ENCODE assay signal across 13 cellular contexts in the genomic region with DNA sequence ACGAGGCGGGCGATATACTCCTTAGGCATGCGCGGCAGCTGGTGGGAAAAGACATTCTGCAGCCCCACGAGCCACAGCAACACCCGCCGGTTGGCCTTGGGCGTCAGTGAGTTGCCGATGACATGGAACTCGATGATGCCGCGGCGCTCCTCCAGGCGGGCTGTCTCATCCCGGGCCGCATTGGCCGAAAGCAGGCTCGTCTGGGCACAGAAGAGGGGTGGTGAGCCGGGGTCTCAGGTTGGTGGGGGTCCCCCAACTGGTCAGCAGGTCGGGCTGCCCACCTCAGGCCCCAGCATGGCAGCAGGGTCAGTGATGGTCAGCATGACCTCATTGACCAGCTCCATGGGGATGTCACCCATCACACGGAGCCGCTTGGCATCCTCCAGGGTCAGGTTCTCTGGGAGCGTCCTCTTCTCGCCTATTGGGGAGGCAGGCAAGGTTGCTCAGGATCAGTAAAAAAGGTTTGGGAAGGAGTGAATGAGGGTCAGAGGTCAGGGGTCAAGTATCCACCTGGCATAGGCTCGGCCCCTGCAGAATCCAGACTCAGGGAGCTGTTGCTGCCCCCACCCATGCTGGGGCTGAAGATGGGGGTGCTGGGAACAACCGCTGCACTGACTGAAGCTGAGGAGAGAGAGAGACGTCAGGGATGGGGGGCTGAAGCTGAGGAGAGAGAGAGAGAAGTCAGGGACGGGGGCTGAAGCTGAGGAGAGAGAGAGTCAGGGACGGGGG. TPM values are rescaled to one million over a fixed set of nuclear protein-coding genes. Genes with fewer than 3 reads are reported as not detected.
DNase-seq lines count a peak whose midpoint lies in the region; ATAC-seq, FAIRE-seq and TF ChIP-seq lines count a peak whose summit lies in the region.
"Had no signal": no experiment of that assay in that cellular context is flagged by ENCODE, and none has a peak within 500 bp of the region (broad histone marks: within the 10 kb centered on the region; RNA-seq: fewer than 3 reads in every experiment).

No MANE protein-coding gene starts in this region.

- H3K27ac Mint-ChIP-seq in activated CD4-positive, alpha-beta memory T cell treated with anti-CD3 and anti-CD28 coated beads, Interleukin-2, amount 10 ng/mL, durations not matched to agents 7 days and 5 days, result peak overlapping the region; percentile 61
- H3K27ac Mint-ChIP-seq in activated CD4-positive, alpha-beta memory T cell treated with anti-CD3 and anti-CD28 coated beads for 36 hours, result no peak overlapping the region
- H3K27ac Mint-ChIP-seq: H9 had no signal

- TF ChIP-seq CTCF in K562 (IDR thresholded peaks at IDR 0.05 in 2 of 3, conservative IDR thresholded peaks at IDR 0.05 in 1 of 3; ENCODE audit: insufficient read depth in 2 of 3, low read depth in 1 of 3, low read length in 3 of 3) (no peak), spleen (IDR thresholded peaks at IDR 0.05 in 8 of 11, conservative IDR thresholded peaks at IDR 0.05 in 3 of 11) (no peak)

- H3K36me3 ChIP-seq in H7 (replicated peaks; ENCODE audit: control insufficient read depth, insufficient read depth, low read length) (peaks cover 16% of the 10 kb centered on the region), K562 (ENCODE audit: control insufficient read depth, insufficient read depth, low read length) (peaks cover 65% of the 10 kb centered on the region; the same call in 2 of the 3 replicates), spleen (peaks cover 0 to 56% (median 14%) of the 10 kb centered on the region in 6 donors), HAP-1 (replicated peaks) (peaks cover 65% of the 10 kb centered on the region)

- peaks cover 17 to 55% of the 10 kb centered on the region in 2 experiments for H3K4me1 ChIP-seq in K562 (replicated peaks in 1 of 2; ENCODE audit: control insufficient read depth in 2 of 2, insufficient read depth in 2 of 2, low read length in 2 of 2)
- H3K4me1 ChIP-seq in spleen, result peaks cover 16 to 76% (median 54%) of the 10 kb centered on the region in 6 donors
- H3K4me1 ChIP-seq in HAP-1, result peaks cover 3% of the 10 kb centered on the region

- H2AFZ ChIP-seq in K562 (ENCODE audit: low read depth, low read length), result no peak overlapping the region

- H3K9ac ChIP-seq in K562 (ENCODE audit: insufficient read depth in 1 of 2, low read depth in 2 of 2, low read length in 2 of 2), result no peak overlapping the region

- no peaks in the 10 kb centered on the region for H3K27me3 ChIP-seq in H7 (ENCODE audit: control insufficient read depth, insufficient read depth, low read length)
- no peaks in the 10 kb centered on the region for H3K27me3 ChIP-seq in K562 (ENCODE audit: control insufficient read depth in 2 of 2, insufficient read depth in 2 of 2, low read length in 2 of 2)
- H3K27me3 ChIP-seq in spleen (replicated peaks in 1 of 7), result no peaks in the 10 kb centered on the region
- no peaks in the 10 kb centered on the region for H3K27me3 ChIP-seq in HAP-1 (ENCODE audit: low read depth)

- TF ChIP-seq RAD21 in K562 (CRISPR knock-in tag; conservative IDR thresholded peaks at IDR 0.05 in 1 of 2, IDR thresholded peaks at IDR 0.05 in 1 of 2), result no peak

- in situ Hi-C loops in K562 (cut with MboI) (loop anchor here (25.0 kb wide), 1 partner anchor 380 kb away; the partner anchor contains the start of gene HAP1), HAP-1 (cut with MboI; ENCODE audit: low sequenced_read_pairs) (loop anchor here (5.0 kb wide), 1 partner anchor 155 kb away; no protein-coding TSS in a partner anchor)

- no peak for ATAC-seq in K562
- ATAC-seq: PC-3 had no signal

- POLR2A ChIA-PET in activated CD4-positive, alpha-beta memory T cell treated with anti-CD3 and anti-CD28 coated beads, Interleukin-2, amount 10 ng/mL, durations not matched to agents 7 days and 5 days (lab: Charles Lee), result interaction anchor here (0.6 to 5.4 kb wide), 7 partner anchors 16 to 152 kb away, joined by 3 to 41 read pairs (median 3); partner anchors contain the start of gene DNAJC7
- POLR2A ChIA-PET in activated CD4-positive, alpha-beta memory T cell treated with anti-CD3 and anti-CD28 coated beads for 36 hours (lab: Charles Lee), result no interaction called here
- POLR2A ChIA-PET in K562 (lab: Yijun Ruan, JAX), result interaction anchor here (0.5 to 1.1 kb wide), 3 partner anchors 9 to 94 kb away, joined by 3 to 4 read pairs (median 3); no protein-coding TSS in a partner anchor

- BruUV-seq in K562 (replicated peaks; lab: Mats Ljungman, UMichigan), result no TSS peak

- H3K27ac ChIP-seq in K562 (ENCODE audit: extremely low read depth, low read depth, low read length) (no peak overlapping the region), spleen (peak overlapping the region in 3 of 8 donors; percentile 78 to 94 (median 83))

- no peak overlapping the region for H3K4me3 Mint-ChIP-seq in activated CD4-positive, alpha-beta memory T cell treated with anti-CD3 and anti-CD28 coated beads, Interleukin-2, amount 10 ng/mL, durations not matched to agents 7 days and 5 days
- H3K4me3 Mint-ChIP-seq in activated CD4-positive, alpha-beta memory T cell treated with anti-CD3 and anti-CD28 coated beads for 36 hours, result no peak overlapping the region

- peaks cover 10% of the 10 kb centered on the region; the same call in 2 of the 3 replicates for H3K79me2 ChIP-seq in K562 (ENCODE audit: control insufficient read depth, insufficient read depth, low read length)

- H3K9me1 ChIP-seq in K562 (ENCODE audit: control insufficient read depth, insufficient read depth, low read length), result peaks cover 3% of the 10 kb centered on the region

- no peak for DNase-seq in activated CD4-positive, alpha-beta memory T cell treated with anti-CD3 and anti-CD28 coated beads, Interleukin-2, amount 10 ng/mL, durations not matched to agents 7 days and 5 days
- no peak for DNase-seq in activated CD4-positive, alpha-beta memory T cell treated with anti-CD3 and anti-CD28 coated beads for 36 hours
- DNase-seq in H7 (peak; percentile 47), K562 (ENCODE audit: extremely low read depth in 1 of 4, low spot score in 3 of 4) (no peak), spleen (peak; percentile 78), foreskin melanocyte (no peak), NCI-H1048 (lab: John Stamatoyannopoulos, UW) (no peak), HAP-1 (ENCODE audit: low spot score in 2 of 2) (no peak)
- DNase-seq: PC-3 had no signal

- no peaks in the 10 kb centered on the region for H3K9me3 ChIP-seq in K562 (replicated peaks; ENCODE audit: control insufficient read depth, insufficient read depth, low read depth, low read length)
- no peaks in the 10 kb centered on the region for H3K9me3 ChIP-seq in spleen
- H3K9me3 ChIP-seq in HAP-1, result no peaks in the 10 kb centered on the region

- 92% methylated on average over 16 of the region's 30 CpGs for WGBS in K562 (ENCODE audit: insufficient coverage, low coverage, missing lambda C conversion rate)
- 85 to 93% (median 86%) methylated on average over 27 to 30 of the region's 30 CpGs for WGBS in spleen, 5 donors

- H4K20me1 ChIP-seq in K562 (replicated peaks; ENCODE audit: control insufficient read depth, insufficient read depth, low read length), result no peaks in the 10 kb centered on the region

- H3K27me3 Mint-ChIP-seq in activated CD4-positive, alpha-beta memory T cell treated with anti-CD3 and anti-CD28 coated beads, Interleukin-2, amount 10 ng/mL, durations not matched to agents 7 days and 5 days, result no peaks in the 10 kb centered on the region
- H3K27me3 Mint-ChIP-seq in activated CD4-positive, alpha-beta memory T cell treated with anti-CD3 and anti-CD28 coated beads for 36 hours, result no peaks in the 10 kb centered on the region
- H3K27me3 Mint-ChIP-seq: CD4-positive, CD25-positive, alpha-beta regulatory T cell had no signal

- H3K4me3 ChIP-seq in H7 (ENCODE audit: insufficient read depth, low read depth, low read length) (no peak overlapping the region), K562 (no peak overlapping the region), spleen (no peak overlapping the region), HAP-1 (no peak overlapping the region)

- no peak for FAIRE-seq in K562 (lab: Jason Lieb, UNC)

- intact Hi-C loops in activated CD4-positive, alpha-beta memory T cell treated with anti-CD3 and anti-CD28 coated beads for 36 hours (cut with micrococcal nuclease), result loop anchor here (1.0 kb wide), 1 partner anchor 64 kb away; the partner anchor contains the start of gene KCNH4
- intact Hi-C loops in K562 (cut with micrococcal nuclease), result loop anchor here (2.0 kb wide), 3 partner anchors 63 to 155 kb away; partner anchors contain the start of gene KCNH4
- intact Hi-C loops in spleen (cut with DNase I; ENCODE audit: low total_unique reads), result loop anchor here (5.0 to 10.0 kb wide), 3 partner anchors 67 to 155 kb away; partner anchors contain the start of genes HCRT, KCNH4 and NKIRAS2

- H3K4me1 Mint-ChIP-seq in activated CD4-positive, alpha-beta memory T cell treated with anti-CD3 and anti-CD28 coated beads, Interleukin-2, amount 10 ng/mL, durations not matched to agents 7 days and 5 days, result peaks cover 61% of the 10 kb centered on the region
- H3K4me1 Mint-ChIP-seq in activated CD4-positive, alpha-beta memory T cell treated with anti-CD3 and anti-CD28 coated beads for 36 hours (ENCODE audit: low read depth), result peaks cover 35% of the 10 kb centered on the region

- H3K4me2 ChIP-seq in K562 (ENCODE audit: insufficient read depth, low read length), result no peak overlapping the region

- no peak for TF ChIP-seq POLR2A in K562 (conservative IDR thresholded peaks at IDR 0.05)
- no peak for TF ChIP-seq POLR2A in spleen (IDR thresholded peaks at IDR 0.05)

- H3K9me3 Mint-ChIP-seq in activated CD4-positive, alpha-beta memory T cell treated with anti-CD3 and anti-CD28 coated beads, Interleukin-2, amount 10 ng/mL, durations not matched to agents 7 days and 5 days, result no peaks in the 10 kb centered on the region
- H3K9me3 Mint-ChIP-seq in activated CD4-positive, alpha-beta memory T cell treated with anti-CD3 and anti-CD28 coated beads for 36 hours, result no peaks in the 10 kb centered on the region
- H3K9me3 Mint-ChIP-seq: CD4-positive, CD25-positive, alpha-beta regulatory T cell; H9 had no signal

- CTCF ChIA-PET in activated CD4-positive, alpha-beta memory T cell treated with anti-CD3 and anti-CD28 coated beads, Interleukin-2, amount 10 ng/mL, durations not matched to agents 7 days and 5 days (lab: Charles Lee), result interaction anchor here (0.6 to 4.5 kb wide), 11 partner anchors 13 to 185 kb away, joined by 3 to 32 read pairs (median 4); partner anchors contain the start of gene NKIRAS2
- CTCF ChIA-PET in activated CD4-positive, alpha-beta memory T cell treated with anti-CD3 and anti-CD28 coated beads for 36 hours (lab: Charles Lee), result interaction anchor here (0.7 to 15.6 kb wide), 15 partner anchors 10 to 410 kb away, joined by 3 to 211 read pairs (median 3); partner anchors contain the start of genes CNP, DNAJC7, KCNH4 and NKIRAS2
- CTCF ChIA-PET in K562 (lab: Yijun Ruan, JAX; ENCODE audit: low intra/inter-chr PET ratio), result interaction anchor here (0.5 to 2.4 kb wide), 6 partner anchors 50 to 154 kb away, joined by 3 to 29 read pairs (median 16); partner anchors contain the start of gene KCNH4

- H3K36me3 Mint-ChIP-seq in activated CD4-positive, alpha-beta memory T cell treated with anti-CD3 and anti-CD28 coated beads, Interleukin-2, amount 10 ng/mL, durations not matched to agents 7 days and 5 days (ENCODE audit: low read depth), result peaks cover 19% of the 10 kb centered on the region
- H3K36me3 Mint-ChIP-seq in activated CD4-positive, alpha-beta memory T cell treated with anti-CD3 and anti-CD28 coated beads for 36 hours, result peaks cover 31% of the 10 kb centered on the region

- TF ChIP-seq EP300 in K562 (IDR thresholded peaks at IDR 0.05; ENCODE audit: low read length), result no peak

RNA-seq across cellular contexts. Expression of gene KAT2A, which starts 3.6 kb away (rescaled TPM):
- total RNA-seq in activated CD4-positive, alpha-beta memory T cell treated with anti-CD3 and anti-CD28 coated beads, Interleukin-2, amount 10 ng/mL, durations not matched to agents 7 days and 5 days, result 10 to 100 TPM; 25.7 to 26.7 TPM
- 10 to 100 TPM; 38.6 to 41.0 TPM for total RNA-seq in activated CD4-positive, alpha-beta memory T cell treated with anti-CD3 and anti-CD28 coated beads for 36 hours
- 24.8 and 26.0 TPM in 2 replicates for total RNA-seq in H7 (2014; rRNA removed; shearing (Covaris generic))
- total RNA-seq in K562 (2011; cell fraction: chromatin; rRNA removed; ENCODE audit: low replicate concordance), result 97.5 and 216 TPM in 2 replicates
- 139 and 145 TPM in 2 replicates for total RNA-seq in K562 (2011; cell fraction: nucleolus; rRNA removed)
- total RNA-seq in K562 (2011; cell fraction: nucleoplasm; rRNA removed), result 84.1 and 110 TPM in 2 replicates
- total RNA-seq in K562 (2014; rRNA removed) (22.9 and 29.3 TPM in 2 replicates), K562 (2014; rRNA removed; fragmentation: Illumina TruSeq; extraction: Trizol) (13.9 and 18.7 TPM in 2 replicates), K562 (2015; rRNA removed; fragmentation: Illumina TruSeq; extraction: Trizol) (31.9 and 32.8 TPM in 2 replicates), K562 (2021) (57.2 and 57.8 TPM in 2 replicates), spleen (10 to 100 TPM; 37.8 to 51.5 (median 47.1) TPM)
- polyA plus RNA-seq in K562 (2011; rRNA removed) (64.6 and 64.7 TPM in 2 replicates), K562 (2014; fragmentation: Illumina TruSeq; extraction: Trizol) (54.4 and 57.1 TPM in 2 replicates), K562 (2014; fragmentation: Nextera tagmentation; extraction: Ambion mirVana) (1 to 10 TPM; 1.5 to 4.9 TPM), K562 (2014; rRNA removed) (80.4 and 92.0 TPM in 2 replicates), spleen (100 to 1,000 TPM; 101 to 168 (median 145) TPM)
- polyA plus RNA-seq in K562 (2011; cell fraction: cytosol; rRNA removed), result 26.0 and 41.1 TPM in 2 replicates
- polyA plus RNA-seq in K562 (2011; cell fraction: nucleus; rRNA removed), result 518 and 949 TPM in 2 replicates
- polyA plus RNA-seq in K562 (2012), result 43.2 and 57.4 TPM in 2 replicates
- 13.2 and 20.1 TPM in 2 replicates for polyA minus RNA-seq in K562 (2011; rRNA and poly(A)+ RNA removed)
- polyA minus RNA-seq in K562 (2011; cell fraction: cytosol; rRNA and poly(A)+ RNA removed), result 13.4 and 13.8 TPM in 2 replicates
- 44.7 and 47.8 TPM in 2 replicates for polyA minus RNA-seq in K562 (2011; cell fraction: nucleus; rRNA and poly(A)+ RNA removed)
- total RNA-seq: PC-3 had no signal

RNA-seq across cellular contexts. Expression of gene HSPB9, which starts 5.0 kb away (rescaled TPM):
- total RNA-seq in activated CD4-positive, alpha-beta memory T cell treated with anti-CD3 and anti-CD28 coated beads, Interleukin-2, amount 10 ng/mL, durations not matched to agents 7 days and 5 days, result under 1 TPM in 1 of 2 experiments, not detected in 1; 0.18 TPM
- not detected for total RNA-seq in activated CD4-positive, alpha-beta memory T cell treated with anti-CD3 and anti-CD28 coated beads for 36 hours
- 0.10 and 0.22 TPM in 2 replicates for total RNA-seq in H7 (2014; rRNA removed; shearing (Covaris generic))
- total RNA-seq in K562 (2011; cell fraction: chromatin; rRNA removed; ENCODE audit: low replicate concordance), result 0.62 and 0.92 TPM in 2 replicates
- 0.26 and 0.67 TPM in 2 replicates for total RNA-seq in K562 (2011; cell fraction: nucleolus; rRNA removed)
- total RNA-seq in K562 (2011; cell fraction: nucleoplasm; rRNA removed), result 0.22 and 0.31 TPM in 2 replicates
- total RNA-seq in K562 (2014; rRNA removed), result 0.08 TPM in 1 of 2 replicates, not detected in the other
- total RNA-seq in K562 (2014; rRNA removed; fragmentation: Illumina TruSeq; extraction: Trizol), result not detected in 2 replicates
- 0.07 TPM in 1 of 2 replicates, not detected in the other for total RNA-seq in K562 (2015; rRNA removed; fragmentation: Illumina TruSeq; extraction: Trizol)
- total RNA-seq in K562 (2021), result 0.11 and 0.16 TPM in 2 replicates
- polyA plus RNA-seq in K562 (2011; rRNA removed), result 0.04 and 0.08 TPM in 2 replicates
- polyA plus RNA-seq in K562 (2011; cell fraction: cytosol; rRNA removed), result 0.06 TPM in 1 of 2 replicates, not detected in the other
- polyA plus RNA-seq in K562 (2011; cell fraction: nucleus; rRNA removed), result 0.41 and 0.74 TPM in 2 replicates
- polyA plus RNA-seq in K562 (2012), result 0.27 and 0.36 TPM in 2 replicates
- not detected in 2 replicates for polyA plus RNA-seq in K562 (2014; fragmentation: Illumina TruSeq; extraction: Trizol)
- under 1 TPM; 0.04 to 0.06 TPM for polyA plus RNA-seq in K562 (2014; fragmentation: Nextera tagmentation; extraction: Ambion mirVana)
- 0.05 and 0.13 TPM in 2 replicates for polyA plus RNA-seq in K562 (2014; rRNA removed)
- 0.18 TPM in 1 of 2 replicates, not detected in the other for polyA minus RNA-seq in K562 (2011; rRNA and poly(A)+ RNA removed)
- polyA minus RNA-seq in K562 (2011; cell fraction: cytosol; rRNA and poly(A)+ RNA removed), result not detected in 2 replicates
- 0.13 and 0.22 TPM in 2 replicates for polyA minus RNA-seq in K562 (2011; cell fraction: nucleus; rRNA and poly(A)+ RNA removed)
- under 1 TPM in 1 of 7 donors, not detected in 6; 0.19 TPM for total RNA-seq in spleen
- polyA plus RNA-seq in spleen, result under 1 TPM; 0.11 to 0.17 (median 0.16) TPM
- total RNA-seq: CD4-positive, CD25-positive, alpha-beta regulatory T cell; LHCN-M2; PC-3; SK-MEL-5 had no signal

RNA-seq across cellular contexts. Expression of gene DHX58, which starts 5.0 kb away (rescaled TPM):
- total RNA-seq in activated CD4-positive, alpha-beta memory T cell treated with anti-CD3 and anti-CD28 coated beads, Interleukin-2, amount 10 ng/mL, durations not matched to agents 7 days and 5 days, result 10 to 100 TPM; 97.0 to 97.3 TPM
- total RNA-seq in activated CD4-positive, alpha-beta memory T cell treated with anti-CD3 and anti-CD28 coated beads for 36 hours, result 10 to 100 TPM; 38.1 to 38.4 TPM
- total RNA-seq in H7 (2014; rRNA removed; shearing (Covaris generic)), result 1.2 and 5.6 TPM in 2 replicates
- total RNA-seq in K562 (2011; cell fraction: chromatin; rRNA removed; ENCODE audit: low replicate concordance), result 6.6 and 9.3 TPM in 2 replicates
- 4.5 and 5.7 TPM in 2 replicates for total RNA-seq in K562 (2011; cell fraction: nucleolus; rRNA removed)
- 5.0 and 5.1 TPM in 2 replicates for total RNA-seq in K562 (2011; cell fraction: nucleoplasm; rRNA removed)
- total RNA-seq in K562 (2014; rRNA removed), result 1.5 and 3.0 TPM in 2 replicates
- total RNA-seq in K562 (2014; rRNA removed; fragmentation: Illumina TruSeq; extraction: Trizol), result 0.51 and 0.76 TPM in 2 replicates
- 1.1 and 1.2 TPM in 2 replicates for total RNA-seq in K562 (2015; rRNA removed; fragmentation: Illumina TruSeq; extraction: Trizol)
- total RNA-seq in K562 (2021), result 1.7 and 2.3 TPM in 2 replicates
- 1.6 and 3.5 TPM in 2 replicates for polyA plus RNA-seq in K562 (2011; rRNA removed)
- polyA plus RNA-seq in K562 (2011; cell fraction: cytosol; rRNA removed), result 3.9 and 5.4 TPM in 2 replicates
- 7.8 and 12.8 TPM in 2 replicates for polyA plus RNA-seq in K562 (2011; cell fraction: nucleus; rRNA removed)
- 1.5 and 4.2 TPM in 2 replicates for polyA plus RNA-seq in K562 (2012)
- 1.4 TPM in 2 replicates for polyA plus RNA-seq in K562 (2014; fragmentation: Illumina TruSeq; extraction: Trizol)
- polyA plus RNA-seq in K562 (2014; fragmentation: Nextera tagmentation; extraction: Ambion mirVana), result under 1 TPM; 0.15 to 0.25 TPM
- 1.9 and 2.4 TPM in 2 replicates for polyA plus RNA-seq in K562 (2014; rRNA removed)
- 0.84 and 1.1 TPM in 2 replicates for polyA minus RNA-seq in K562 (2011; rRNA and poly(A)+ RNA removed)
- polyA minus RNA-seq in K562 (2011; cell fraction: cytosol; rRNA and poly(A)+ RNA removed), result 1.7 and 2.9 TPM in 2 replicates
- 1.9 and 4.2 TPM in 2 replicates for polyA minus RNA-seq in K562 (2011; cell fraction: nucleus; rRNA and poly(A)+ RNA removed)
- total RNA-seq in spleen, result 10 to 100 TPM; 23.0 to 30.9 (median 25.5) TPM
- 10 to 100 TPM; 20.9 to 41.2 (median 38.1) TPM for polyA plus RNA-seq in spleen
- total RNA-seq: PC-3 had no signal

RNA-seq across cellular contexts. Expression of gene ZNF385C, which starts 19.3 kb away (rescaled TPM):
- total RNA-seq in activated CD4-positive, alpha-beta memory T cell treated with anti-CD3 and anti-CD28 coated beads, Interleukin-2, amount 10 ng/mL, durations not matched to agents 7 days and 5 days, result not detected
- total RNA-seq in activated CD4-positive, alpha-beta memory T cell treated with anti-CD3 and anti-CD28 coated beads for 36 hours, result under 1 TPM in 1 of 2 experiments, not detected in 1; 0.10 TPM
- 2.7 and 3.8 TPM in 2 replicates for total RNA-seq in H7 (2014; rRNA removed; shearing (Covaris generic))
- total RNA-seq in K562 (2011; cell fraction: chromatin; rRNA removed; ENCODE audit: low replicate concordance), result 0.44 and 0.86 TPM in 2 replicates
- 0.79 and 0.83 TPM in 2 replicates for total RNA-seq in K562 (2011; cell fraction: nucleolus; rRNA removed)
- total RNA-seq in K562 (2011; cell fraction: nucleoplasm; rRNA removed), result 0.73 and 1.5 TPM in 2 replicates
- total RNA-seq in K562 (2014; rRNA removed), result 0.20 TPM in 1 of 2 replicates, not detected in the other
- 0.16 and 0.25 TPM in 2 replicates for total RNA-seq in K562 (2014; rRNA removed; fragmentation: Illumina TruSeq; extraction: Trizol)
- 0.08 and 0.11 TPM in 2 replicates for total RNA-seq in K562 (2015; rRNA removed; fragmentation: Illumina TruSeq; extraction: Trizol)
- total RNA-seq in K562 (2021), result 0.22 and 0.34 TPM in 2 replicates
- 0.35 and 0.42 TPM in 2 replicates for polyA plus RNA-seq in K562 (2011; rRNA removed)
- polyA plus RNA-seq in K562 (2011; cell fraction: cytosol; rRNA removed), result 0.48 and 0.63 TPM in 2 replicates
- polyA plus RNA-seq in K562 (2011; cell fraction: nucleus; rRNA removed), result 0.80 and 0.84 TPM in 2 replicates
- 0.25 and 1.9 TPM in 2 replicates for polyA plus RNA-seq in K562 (2012)
- polyA plus RNA-seq in K562 (2014; fragmentation: Illumina TruSeq; extraction: Trizol), result 0.28 and 0.29 TPM in 2 replicates
- polyA plus RNA-seq in K562 (2014; fragmentation: Nextera tagmentation; extraction: Ambion mirVana), result under 1 TPM; 0.03 to 0.04 TPM
- 0.15 and 0.74 TPM in 2 replicates for polyA plus RNA-seq in K562 (2014; rRNA removed)
- 0.11 and 0.18 TPM in 2 replicates for polyA minus RNA-seq in K562 (2011; rRNA and poly(A)+ RNA removed)
- polyA minus RNA-seq in K562 (2011; cell fraction: cytosol; rRNA and poly(A)+ RNA removed), result not detected in 2 replicates
- not detected in 2 replicates for polyA minus RNA-seq in K562 (2011; cell fraction: nucleus; rRNA and poly(A)+ RNA removed)
- under 1 TPM in 5 of 7 donors, not detected in 2; 0.17 to 0.60 (median 0.44) TPM for total RNA-seq in spleen
- under 1 TPM; 0.26 to 0.46 (median 0.38) TPM for polyA plus RNA-seq in spleen
- total RNA-seq: CD4-positive, CD25-positive, alpha-beta regulatory T cell; LHCN-M2 had no signal

RNA-seq across cellular contexts. Expression of gene RAB5C, which starts 37.2 kb away (rescaled TPM):
- total RNA-seq in activated CD4-positive, alpha-beta memory T cell treated with anti-CD3 and anti-CD28 coated beads, Interleukin-2, amount 10 ng/mL, durations not matched to agents 7 days and 5 days, result 10 to 100 TPM; 95.8 to 97.3 TPM
- total RNA-seq in activated CD4-positive, alpha-beta memory T cell treated with anti-CD3 and anti-CD28 coated beads for 36 hours, result 10 to 100 TPM; 47.8 to 52.4 TPM
- total RNA-seq in H7 (2014; rRNA removed; shearing (Covaris generic)), result 82.9 and 91.4 TPM in 2 replicates
- 21.1 and 47.2 TPM in 2 replicates for total RNA-seq in K562 (2011; cell fraction: chromatin; rRNA removed; ENCODE audit: low replicate concordance)
- 33.4 and 35.0 TPM in 2 replicates for total RNA-seq in K562 (2011; cell fraction: nucleolus; rRNA removed)
- total RNA-seq in K562 (2011; cell fraction: nucleoplasm; rRNA removed), result 29.4 and 31.1 TPM in 2 replicates
- 79.2 and 125 TPM in 2 replicates for total RNA-seq in K562 (2014; rRNA removed)
- 46.5 and 55.8 TPM in 2 replicates for total RNA-seq in K562 (2014; rRNA removed; fragmentation: Illumina TruSeq; extraction: Trizol)
- 106 and 107 TPM in 2 replicates for total RNA-seq in K562 (2015; rRNA removed; fragmentation: Illumina TruSeq; extraction: Trizol)
- 108 and 117 TPM in 2 replicates for total RNA-seq in K562 (2021)
- 55.9 and 77.4 TPM in 2 replicates for polyA plus RNA-seq in K562 (2011; rRNA removed)
- polyA plus RNA-seq in K562 (2011; cell fraction: cytosol; rRNA removed), result 85.9 and 208 TPM in 2 replicates
- 34.9 and 64.9 TPM in 2 replicates for polyA plus RNA-seq in K562 (2011; cell fraction: nucleus; rRNA removed)
- 110 and 123 TPM in 2 replicates for polyA plus RNA-seq in K562 (2012)
- polyA plus RNA-seq in K562 (2014; fragmentation: Illumina TruSeq; extraction: Trizol), result 165 and 166 TPM in 2 replicates
- polyA plus RNA-seq in K562 (2014; fragmentation: Nextera tagmentation; extraction: Ambion mirVana), result 1 to 10 TPM; 1.7 to 2.2 TPM
- polyA plus RNA-seq in K562 (2014; rRNA removed), result 118 and 122 TPM in 2 replicates
- polyA minus RNA-seq in K562 (2011; rRNA and poly(A)+ RNA removed), result 20.1 and 45.6 TPM in 2 replicates
- 30.4 and 33.9 TPM in 2 replicates for polyA minus RNA-seq in K562 (2011; cell fraction: cytosol; rRNA and poly(A)+ RNA removed)
- polyA minus RNA-seq in K562 (2011; cell fraction: nucleus; rRNA and poly(A)+ RNA removed), result 7.9 and 8.3 TPM in 2 replicates
- total RNA-seq in spleen, result 100 to 1,000 TPM; 120 to 181 (median 148) TPM
- polyA plus RNA-seq in spleen, result 100 to 1,000 TPM in 1 of 3 donors, 10 to 100 TPM in 2; 70.0 to 152 (median 89.2) TPM
- total RNA-seq: PC-3 had no signal

Comparison
In these comparisons a context has a peak if more than half of its experiments do, and no peak if none do; other contexts are left out.
1. DNase-seq: peak in H7 (single experiment) and spleen (single experiment); none in activated CD4-positive, alpha-beta memory T cell treated with anti-CD3 and anti-CD28 coated beads, Interleukin-2, amount 10 ng/mL, durations not matched to agents 7 days and 5 days (single experiment), activated CD4-positive, alpha-beta memory T cell treated with anti-CD3 and anti-CD28 coated beads for 36 hours (single experiment), K562 (0 of 4), foreskin melanocyte (single experiment), NCI-H1048 (single experiment) and HAP-1 (0 of 2).